1 cellular context compared by ENCODE assay signal in genomic region chr15:92681141-92681622, GRCh38.
TF ChIP-seq lines count a peak whose summit lies in the region.

No MANE protein-coding gene starts in this region.

TF ChIP-seq in HEK293, 187 proteins besides CTCF, POLR2A, EP300 and RAD21 (continued from another document):
- peak; percentile 84 for TF ChIP-seq ATF2 (tag by site-specific recombination; IDR thresholded peaks at IDR 0.05; ENCODE audit: low read depth)
- no peak for TF ChIP-seq SP3 (tag by site-specific recombination; IDR thresholded peaks at IDR 0.05)
